11 cellular contexts compared by ENCODE assay signal in genomic region chr12:4800555-4800954, GRCh38.
"Had no signal": no experiment of that assay in that cellular context is flagged by ENCODE, and none has a peak within 500 bp of the region (broad histone marks: within the 10 kb centered on the region; RNA-seq: fewer than 3 reads in every experiment).

No MANE protein-coding gene starts in this region.

- H3K4me1 Mint-ChIP-seq: GM23338 had no signal

- H3K9me3 ChIP-seq: HAP-1 had no signal

- H3K4me3 ChIP-seq: GM23338, HAP-1 had no signal

- H3K9ac ChIP-seq: KMS-11 had no signal

- H3K4me3 Mint-ChIP-seq: GM23338, HFFc6 had no signal

- ATAC-seq: GM23338, HCT116 had no signal

- H3K4me2 ChIP-seq: GM23338, KMS-11 had no signal

- H2AFZ ChIP-seq: GM23338 had no signal

- H3K36me3 ChIP-seq: HAP-1 had no signal

- H3K27ac Mint-ChIP-seq: GM23338, HFFc6 had no signal

- H3K4me1 ChIP-seq: HAP-1 had no signal

- H3K27ac ChIP-seq: HL-60, KMS-11 had no signal

- DNase-seq: HFFc6, IMR-90, Karpas-422, KBM-7 had no signal

- H3K9me3 Mint-ChIP-seq: GM23338, HFFc6 had no signal

- FAIRE-seq: H1, H54 had no signal
